In genomic region chr2:72781500-72781899, GRCh38 we compare ENCODE assay signal across 17 cellular contexts. TPM values are rescaled to one million over a fixed set of nuclear protein-coding genes. Genes with fewer than 3 reads are reported as not detected.
A peak's percentile ranks its signal among the peaks of the same experiment; 100 is the strongest.
DNase-seq lines count a peak whose midpoint lies in the region; ATAC-seq and TF ChIP-seq lines count a peak whose summit lies in the region.
"Had no signal": no experiment of that assay in that cellular context is flagged by ENCODE, and none has a peak within 500 bp of the region (broad histone marks: within the 10 kb centered on the region; RNA-seq: fewer than 3 reads in every experiment).

No MANE protein-coding gene starts in this region.

- no peak overlapping the region for H3K27ac ChIP-seq in HEK293 (ENCODE audit: extremely low read depth, low read depth, low read length)
- peak overlapping the region; percentile 56 for H3K27ac ChIP-seq in left ventricle myocardium inferior (replicated peaks)
- H3K27ac ChIP-seq: gastroesophageal sphincter, neural progenitor cell had no signal

- POLR2A ChIA-PET in HEK293 (lab: Yijun Ruan, JAX) (no interaction called here), WTC11 (lab: Charles Lee) (no interaction called here)

- peaks cover 13% of the 10 kb centered on the region for H3K4me1 Mint-ChIP-seq in WTC11
- no peaks in the 10 kb centered on the region for H3K4me1 Mint-ChIP-seq in activated T-cell treated with anti-CD3 and anti-CD28 coated beads, Interleukin-2, amount 50 U/mL, for 4 hours (ENCODE audit: low read depth)
- peaks cover 10% of the 10 kb centered on the region for H3K4me1 Mint-ChIP-seq in progenitor cell of endocrine pancreas (ENCODE audit: low read depth)
- H3K4me1 Mint-ChIP-seq: neural progenitor cell had no signal

- peaks cover 27% of the 10 kb centered on the region for H3K36me3 Mint-ChIP-seq in WTC11
- peaks cover 5% of the 10 kb centered on the region for H3K36me3 Mint-ChIP-seq in activated T-cell treated with anti-CD3 and anti-CD28 coated beads, Interleukin-2, amount 50 U/mL, for 4 hours (ENCODE audit: insufficient read depth)
- peaks cover 23% of the 10 kb centered on the region for H3K36me3 Mint-ChIP-seq in progenitor cell of endocrine pancreas (ENCODE audit: insufficient read depth)

- H3K27me3 Mint-ChIP-seq in WTC11 (ENCODE audit: low read depth) (no peaks in the 10 kb centered on the region), progenitor cell of endocrine pancreas (no peaks in the 10 kb centered on the region)
- H3K27me3 Mint-ChIP-seq in activated T-cell treated with anti-CD3 and anti-CD28 coated beads, Interleukin-2, amount 50 U/mL, for 4 hours (ENCODE audit: low read depth), result no peaks in the 10 kb centered on the region
- H3K27me3 Mint-ChIP-seq: CD4-positive, alpha-beta memory T cell; memory B cell had no signal

- H3K9me3 ChIP-seq in HEK293 (ENCODE audit: control insufficient read depth, insufficient read depth, low read depth, low read length) (no peaks in the 10 kb centered on the region), left ventricle myocardium inferior (replicated peaks) (peaks cover 14% of the 10 kb centered on the region)
- H3K9me3 ChIP-seq: gastroesophageal sphincter had no signal

- no peak overlapping the region for H3K4me3 ChIP-seq in HEK293 (ENCODE audit: low read depth, low read length)
- H3K4me3 ChIP-seq in left ventricle myocardium inferior, result no peak overlapping the region
- H3K4me3 ChIP-seq: gastroesophageal sphincter, neural progenitor cell had no signal

- no peaks in the 10 kb centered on the region for H3K27me3 ChIP-seq in left ventricle myocardium inferior (ENCODE audit: low read depth)
- H3K27me3 ChIP-seq: gastroesophageal sphincter, neural progenitor cell had no signal

- ATAC-seq in WTC11, result no peak
- ATAC-seq in activated T-cell treated with anti-CD3 and anti-CD28 coated beads, Interleukin-2, amount 50 U/mL, for 4 hours, result no peak
- ATAC-seq: gastroesophageal sphincter had no signal

- peaks cover 13% of the 10 kb centered on the region for H3K4me1 ChIP-seq in HEK293 (ENCODE audit: control insufficient read depth, insufficient read depth, low read length)
- H3K4me1 ChIP-seq in left ventricle myocardium inferior, result peaks cover 77% of the 10 kb centered on the region
- H3K4me1 ChIP-seq: neural progenitor cell had no signal

- DNase-seq in A172 (ENCODE audit: low spot score), result peak; percentile 67
- DNase-seq in WTC11 (ENCODE audit: low spot score), result no peak
- no peak for DNase-seq in left ventricle myocardium inferior
- no peak for DNase-seq in DMS79 treated with DMSO at 0.1 percent for 48 hours (lab: John Stamatoyannopoulos, UW)
- no peak for DNase-seq in activated T-cell treated with anti-CD3 and anti-CD28 coated beads, Interleukin-2, amount 50 U/mL, for 4 hours
- DNase-seq in progenitor cell of endocrine pancreas (ENCODE audit: low spot score, unreplicated experiment), result no peak
- DNase-seq in NCI-H1436 treated with DMSO at 0.1 percent for 48 hours (lab: John Stamatoyannopoulos, UW), result no peak
- DNase-seq: CD4-positive, alpha-beta memory T cell; DMS79; Karpas-422; NCI-H187; OCI-M1; stimulated activated naive CD4-positive, alpha-beta T cell treated with Interleukin-2 at 50 U/mL for 16 hours had no signal

- no peak for TF ChIP-seq CTCF in HEK293 (tag by site-specific recombination; IDR thresholded peaks at IDR 0.05)
- TF ChIP-seq CTCF in WTC11 (IDR thresholded peaks at IDR 0.05), result no peak
- no peak for TF ChIP-seq CTCF in left ventricle myocardium inferior (IDR thresholded peaks at IDR 0.05; ENCODE audit: borderline replicate concordance)
- no peak for TF ChIP-seq CTCF in progenitor cell of endocrine pancreas (IDR thresholded peaks at IDR 0.05; ENCODE audit: unreplicated experiment)

- intact Hi-C loops in left ventricle myocardium inferior (cut with micrococcal nuclease), result no loop called here

- H3K9me3 Mint-ChIP-seq in WTC11 (peaks cover 26% of the 10 kb centered on the region), progenitor cell of endocrine pancreas (ENCODE audit: low read depth) (peaks cover 11% of the 10 kb centered on the region)
- H3K9me3 Mint-ChIP-seq in activated T-cell treated with anti-CD3 and anti-CD28 coated beads, Interleukin-2, amount 50 U/mL, for 4 hours, result no peaks in the 10 kb centered on the region
- H3K9me3 Mint-ChIP-seq: CD4-positive, alpha-beta memory T cell had no signal

- CTCF ChIA-PET in HEK293 (lab: Yijun Ruan, JAX) (interaction anchor here (0.5 to 2.1 kb wide), 3 partner anchors 52 to 80 kb away, joined by 5 to 10 read pairs (median 7); no protein-coding TSS in a partner anchor), WTC11 (lab: Charles Lee) (interaction anchor here (1.4 to 2.0 kb wide), 2 partner anchors 81 to 106 kb away, joined by 3 to 11 read pairs; partner anchors contain the start of gene SPR)

- 0 out of 2 replicates have a peak overlapping the region, but pooled peaks have one; percentile 24 for H3K27ac Mint-ChIP-seq in WTC11
- H3K27ac Mint-ChIP-seq in progenitor cell of endocrine pancreas, result no peak overlapping the region
- H3K27ac Mint-ChIP-seq: CD4-positive, alpha-beta memory T cell; memory B cell; neural progenitor cell had no signal

- H3K4me3 Mint-ChIP-seq in WTC11 (no peak overlapping the region), progenitor cell of endocrine pancreas (ENCODE audit: low read depth) (no peak overlapping the region)
- no peak overlapping the region for H3K4me3 Mint-ChIP-seq in activated T-cell treated with anti-CD3 and anti-CD28 coated beads, Interleukin-2, amount 50 U/mL, for 4 hours
- H3K4me3 Mint-ChIP-seq: CD4-positive, alpha-beta memory T cell; memory B cell; neural progenitor cell had no signal

- H3K36me3 ChIP-seq in HEK293 (ENCODE audit: control insufficient read depth in 2 of 2, insufficient read depth in 1 of 2, low read length in 2 of 2) (no peaks in the 10 kb centered on the region), left ventricle myocardium inferior (no peaks in the 10 kb centered on the region)
- H3K36me3 ChIP-seq: gastroesophageal sphincter, neural progenitor cell had no signal

TF ChIP-seq in HEK293, 187 proteins besides CTCF, POLR2A, EP300 and RAD21:
- TF ChIP-seq SETDB1 (IDR thresholded peaks at IDR 0.05; ENCODE audit: insufficient read length, low read length), result peak; percentile 30
- TF ChIP-seq ZNF138 (tag by site-specific recombination; IDR thresholded peaks at IDR 0.05; ENCODE audit: borderline replicate concordance), result no peak
- no peak for TF ChIP-seq ZNF791 (tag by site-specific recombination; IDR thresholded peaks at IDR 0.05)
- 0 out of 2 replicates have a peak, but pooled peaks have one; percentile 22 for TF ChIP-seq ZBTB44 (tag by site-specific recombination; IDR thresholded peaks at IDR 0.05)
- TF ChIP-seq ZNF2 (tag by site-specific recombination; IDR thresholded peaks at IDR 0.05), result no peak
- TF ChIP-seq ZFP37 (tag by site-specific recombination; IDR thresholded peaks at IDR 0.05), result no peak
- TF ChIP-seq ZNF776 (tag by site-specific recombination; IDR thresholded peaks at IDR 0.05; ENCODE audit: borderline replicate concordance), result no peak
- no peak for TF ChIP-seq ZNF214 (tag by site-specific recombination; IDR thresholded peaks at IDR 0.05; ENCODE audit: borderline replicate concordance)

TF ChIP-seq in WTC11, 78 proteins besides CTCF, POLR2A, EP300 and RAD21:
- peak; percentile 51; the same call in 1 of the 2 replicates for TF ChIP-seq USF2 (CRISPR knock-in tag; IDR thresholded peaks at IDR 0.05)
- TF ChIP-seq ZBTB21 (CRISPR knock-in tag; IDR thresholded peaks at IDR 0.05; ENCODE audit: borderline replicate concordance), result no peak

RNA-seq across cellular contexts. Expression of gene EXOC6B, which starts 44.3 kb away (rescaled TPM):
- total RNA-seq in A172 (2014; rRNA removed; shearing (Covaris generic)), result 26.1 and 34.4 TPM in 2 replicates
- 33.7 to 38.1 TPM (median 37.7 TPM) in 3 replicates for total RNA-seq in WTC11 (2021)
- total RNA-seq in left ventricle myocardium inferior, result 139 TPM
- 1 to 10 TPM; 6.5 to 7.3 (median 6.8) TPM for total RNA-seq in activated T-cell treated with anti-CD3 and anti-CD28 coated beads, Interleukin-2, amount 50 U/mL, for 4 hours
- 71.9 and 72.6 TPM in 2 replicates for total RNA-seq in progenitor cell of endocrine pancreas
